17 cellular contexts compared by ENCODE assay signal in genomic region chr6:1760876-1761275, GRCh38.
"Had no signal": no experiment of that assay in that cellular context is flagged by ENCODE, and none has a peak within 500 bp of the region (broad histone marks: within the 10 kb centered on the region; RNA-seq: fewer than 3 reads in every experiment).

No MANE protein-coding gene starts in this region.

- H3K4me1 ChIP-seq: esophagus muscularis mucosa, gastrocnemius medialis had no signal

- H3K9me3 Mint-ChIP-seq: dendritic cell treated with granulocyte-macrophage colony-stimulating factor and Interleukin-4, amounts not matched to agents 40 ng/mL and 50 ng/mL, for 4 days; effector memory CD8-positive, alpha-beta T cell; natural killer cell; neural progenitor cell; stimulated activated effector memory CD8-positive, alpha-beta T cell treated with anti-CD3 and anti-CD28 coated beads, Interleukin-12 subunit alpha, Interleukin-12 subunit beta, amount 100 ng/mL, for 72 hours; stimulated activated naive CD8-positive, alpha-beta T cell treated with anti-CD3 and anti-CD28 coated beads, Interleukin-15, Interleukin-2, amounts not matched to agents 100 ng/mL and 50 ng/mL, for 24 hours had no signal

- H3K27me3 ChIP-seq: esophagus muscularis mucosa, gastrocnemius medialis, heart right ventricle, neural progenitor cell, right atrium auricular region, tibial artery had no signal

- H3K4me2 ChIP-seq: neural progenitor cell had no signal

- H3K27ac Mint-ChIP-seq: dendritic cell treated with granulocyte-macrophage colony-stimulating factor and Interleukin-4, amounts not matched to agents 40 ng/mL and 50 ng/mL, for 4 days; effector memory CD8-positive, alpha-beta T cell; natural killer cell; neural progenitor cell; stimulated activated effector memory CD8-positive, alpha-beta T cell treated with anti-CD3 and anti-CD28 coated beads, Interleukin-12 subunit alpha, Interleukin-12 subunit beta, amount 100 ng/mL, for 72 hours; stimulated activated naive CD8-positive, alpha-beta T cell treated with anti-CD3 and anti-CD28 coated beads, Interleukin-15, Interleukin-2, amounts not matched to agents 100 ng/mL and 50 ng/mL, for 24 hours had no signal

- H3K27me3 Mint-ChIP-seq: dendritic cell treated with granulocyte-macrophage colony-stimulating factor and Interleukin-4, amounts not matched to agents 40 ng/mL and 50 ng/mL, for 4 days; effector memory CD8-positive, alpha-beta T cell; stimulated activated naive CD8-positive, alpha-beta T cell treated with anti-CD3 and anti-CD28 coated beads, Interleukin-15, Interleukin-2, amounts not matched to agents 100 ng/mL and 50 ng/mL, for 24 hours had no signal

- ATAC-seq: effector memory CD8-positive, alpha-beta T cell; gastrocnemius medialis; heart right ventricle; left lobe of liver; natural killer cell; stimulated activated effector memory CD8-positive, alpha-beta T cell treated with anti-CD3 and anti-CD28 coated beads, Interleukin-12 subunit alpha, Interleukin-12 subunit beta, amount 100 ng/mL, for 72 hours had no signal

- H3K4me1 Mint-ChIP-seq: natural killer cell; stimulated activated effector memory CD8-positive, alpha-beta T cell treated with anti-CD3 and anti-CD28 coated beads, Interleukin-12 subunit alpha, Interleukin-12 subunit beta, amount 100 ng/mL, for 72 hours had no signal

- H3K27ac ChIP-seq: esophagus muscularis mucosa, gastrocnemius medialis, heart right ventricle, neural progenitor cell, right atrium auricular region, tibial artery had no signal

- H3K4me3 Mint-ChIP-seq: dendritic cell treated with granulocyte-macrophage colony-stimulating factor and Interleukin-4, amounts not matched to agents 40 ng/mL and 50 ng/mL, for 4 days; effector memory CD8-positive, alpha-beta T cell; natural killer cell; neural progenitor cell; stimulated activated effector memory CD8-positive, alpha-beta T cell treated with anti-CD3 and anti-CD28 coated beads, Interleukin-12 subunit alpha, Interleukin-12 subunit beta, amount 100 ng/mL, for 72 hours; stimulated activated naive CD8-positive, alpha-beta T cell treated with anti-CD3 and anti-CD28 coated beads, Interleukin-15, Interleukin-2, amounts not matched to agents 100 ng/mL and 50 ng/mL, for 24 hours had no signal

- H3K9me3 ChIP-seq: esophagus muscularis mucosa, gastrocnemius medialis, heart right ventricle, right atrium auricular region, tibial artery had no signal

- H2AFZ ChIP-seq: neural progenitor cell had no signal

- H3K36me3 ChIP-seq: esophagus muscularis mucosa, gastrocnemius medialis, heart right ventricle, neural progenitor cell, right atrium auricular region, tibial artery had no signal

- H3K36me3 Mint-ChIP-seq: neural progenitor cell had no signal

- H3K4me3 ChIP-seq: esophagus muscularis mucosa, gastrocnemius medialis, heart right ventricle, neural progenitor cell, right atrium auricular region, tibial artery had no signal

- DNase-seq: effector memory CD8-positive, alpha-beta T cell; gastrocnemius medialis; heart right ventricle; hypothalamus; kidney glomerular epithelial cell; natural killer cell; occipital lobe; stimulated activated CD4-positive, alpha-beta T cell treated with anti-CD3 and anti-CD28 coated beads, Interleukin-4, amount 100 ng/mL, for 1 hour; stimulated activated CD8-positive, alpha-beta memory T cell treated with anti-CD3 and anti-CD28 coated beads, Interleukin-4, amount 100 ng/mL, for 48 hours; tibial artery had no signal

- H3K9ac ChIP-seq: neural progenitor cell had no signal
